15 cellular contexts compared by ENCODE assay signal in genomic region chr3:15081960-15082664, GRCh38. TPM values are rescaled to one million over a fixed set of nuclear protein-coding genes. Genes with fewer than 3 reads are reported as not detected.
DNase-seq lines count a peak whose midpoint lies in the region; ATAC-seq and TF ChIP-seq lines count a peak whose summit lies in the region.
"Had no signal": no experiment of that assay in that cellular context is flagged by ENCODE, and none has a peak within 500 bp of the region (broad histone marks: within the 10 kb centered on the region; RNA-seq: fewer than 3 reads in every experiment).

No MANE protein-coding gene starts in this region.

- DNase-seq in activated naive CD4-positive, alpha-beta T cell treated with anti-CD3 and anti-CD28 coated beads, Interleukin-2, amount 50 U/mL, for 72 hours (ENCODE audit: low spot score in 2 of 2), result no peak
- DNase-seq in activated naive CD4-positive, alpha-beta T cell treated with Interleukin-2 at 50 U/mL for 16 hours, result no peak
- DNase-seq in NOMO-1 treated with dmso at 0.1 percent for 144 hours (lab: John Stamatoyannopoulos, UW; ENCODE audit: unreplicated experiment) (peak; percentile 34), fibroblast of mammary gland (ENCODE audit: low read depth) (peak; percentile 75), thyroid gland (peak; percentile 83 to 85), cortex of kidney (lab: John Stamatoyannopoulos, UW) (no peak), midbrain (lab: John Stamatoyannopoulos, UW) (no peak)
- no peak for DNase-seq in effector memory CD8-positive, alpha-beta T cell
- DNase-seq: gastrocnemius medialis; H9; Kasumi-1; stimulated activated CD4-positive, alpha-beta T cell treated with anti-CD3 and anti-CD28 coated beads, Interleukin-1b, Interleukin-23, amount 100 ng/mL, for 48 hours; T-helper 1 cell had no signal

- TF ChIP-seq POLR2A in thyroid gland (IDR thresholded peaks at IDR 0.05), result peak in 1 of 2 donors; percentile 21

- no peak for TF ChIP-seq CTCF in fibroblast of mammary gland (conservative IDR thresholded peaks at IDR 0.05; ENCODE audit: control insufficient read depth, insufficient read depth, low read depth, low read length)
- peak in 2 of 6 experiments; percentile 16 to 23 for TF ChIP-seq CTCF in thyroid gland (IDR thresholded peaks at IDR 0.05)

- H3K9me3 Mint-ChIP-seq in activated naive CD4-positive, alpha-beta T cell treated with anti-CD3 and anti-CD28 coated beads, Interleukin-2, amount 50 U/mL, for 72 hours, result no peaks in the 10 kb centered on the region
- no peaks in the 10 kb centered on the region for H3K9me3 Mint-ChIP-seq in effector memory CD8-positive, alpha-beta T cell
- H3K9me3 Mint-ChIP-seq: activated T-helper 1 cell treated with anti-CD3 and anti-CD28 coated beads, Interleukin-12 subunit alpha, Interleukin-12 subunit beta, Interleukin-2, Interleukin-4 antibody, amounts not matched to agents 30 ng/mL and 10 ng/mL and 1 ng/mL, durations not matched to agents 14 hours and 24 hours and 36 hours; H9 had no signal

- peaks cover 0 to 15% of the 10 kb centered on the region in 2 donors for H3K36me3 Mint-ChIP-seq in activated naive CD4-positive, alpha-beta T cell treated with anti-CD3 and anti-CD28 coated beads, Interleukin-2, amount 50 U/mL, for 72 hours
- H3K36me3 Mint-ChIP-seq in effector memory CD8-positive, alpha-beta T cell (ENCODE audit: insufficient read depth), result peaks cover 79% of the 10 kb centered on the region

- no peaks in the 10 kb centered on the region for H3K27me3 ChIP-seq in thyroid gland
- H3K27me3 ChIP-seq: gastrocnemius medialis, tibial nerve had no signal

- intact Hi-C loops in thyroid gland (cut with DNase I), result no loop called here

- H3K9me3 ChIP-seq in thyroid gland, result no peaks in the 10 kb centered on the region
- H3K9me3 ChIP-seq: gastrocnemius medialis, tibial nerve had no signal

- no peaks in the 10 kb centered on the region for H3K27me3 Mint-ChIP-seq in effector memory CD8-positive, alpha-beta T cell

- peaks cover 57 to 73% of the 10 kb centered on the region in 2 donors for H3K36me3 ChIP-seq in thyroid gland

- H3K4me1 ChIP-seq in thyroid gland, result peaks cover 18 to 28% of the 10 kb centered on the region in 2 donors
- H3K4me1 ChIP-seq: tibial nerve had no signal

- H3K27ac ChIP-seq in thyroid gland, result peak overlapping the region; percentile 74 to 85 (median 84)
- H3K27ac ChIP-seq: tibial nerve had no signal

- no peak overlapping the region for H3K4me3 Mint-ChIP-seq in effector memory CD8-positive, alpha-beta T cell
- H3K4me3 Mint-ChIP-seq: activated T-helper 1 cell treated with anti-CD3 and anti-CD28 coated beads, Interleukin-12 subunit alpha, Interleukin-12 subunit beta, Interleukin-2, Interleukin-4 antibody, amounts not matched to agents 30 ng/mL and 10 ng/mL and 1 ng/mL, durations not matched to agents 14 hours and 24 hours and 36 hours; H9 had no signal

- peak in 1 of 2 donors; percentile 59 for ATAC-seq in activated naive CD4-positive, alpha-beta T cell treated with anti-CD3 and anti-CD28 coated beads, Interleukin-2, amount 50 U/mL, for 72 hours
- no peak for ATAC-seq in effector memory CD8-positive, alpha-beta T cell (replicated peaks)

- peaks cover 0 to 1% of the 10 kb centered on the region in 2 donors for H3K4me1 Mint-ChIP-seq in effector memory CD8-positive, alpha-beta T cell (ENCODE audit: low read depth in 2 of 2)
- H3K4me1 Mint-ChIP-seq: H9 had no signal

- WGBS in thyroid gland, 2 donors, result 70 to 72% methylated on average over 11 to 13 of the region's 13 CpGs

- H3K27ac Mint-ChIP-seq in activated naive CD4-positive, alpha-beta T cell treated with anti-CD3 and anti-CD28 coated beads, Interleukin-2, amount 50 U/mL, for 72 hours, result peak overlapping the region; percentile 17 to 23
- peak overlapping the region in 1 of 2 donors; percentile 34 for H3K27ac Mint-ChIP-seq in effector memory CD8-positive, alpha-beta T cell
- H3K27ac Mint-ChIP-seq: H9 had no signal

- H3K4me3 ChIP-seq in fibroblast of mammary gland (ENCODE audit: control insufficient read depth, low read depth, low read length) (no peak overlapping the region), thyroid gland (replicated peaks in 1 of 3) (no peak overlapping the region)
- H3K4me3 ChIP-seq: gastrocnemius medialis, tibial nerve had no signal

RNA-seq across cellular contexts. Expression of gene RBSN, which starts 16.8 kb away (rescaled TPM):
- total RNA-seq in activated naive CD4-positive, alpha-beta T cell treated with anti-CD3 and anti-CD28 coated beads, Interleukin-2, amount 50 U/mL, for 72 hours, result 10 to 100 TPM; 14.2 to 14.5 TPM
- 10 to 100 TPM; 45.0 to 56.1 (median 52.0) TPM for total RNA-seq in thyroid gland

RNA-seq across cellular contexts. Expression of gene MRPS25, which starts 17.0 kb away (rescaled TPM):
- total RNA-seq in activated naive CD4-positive, alpha-beta T cell treated with anti-CD3 and anti-CD28 coated beads, Interleukin-2, amount 50 U/mL, for 72 hours, result 10 to 100 TPM; 47.2 to 78.9 TPM
- total RNA-seq in thyroid gland, result 10 to 100 TPM; 63.3 to 91.6 (median 79.8) TPM

Comparison
In these comparisons a context has a peak if more than half of its experiments do, and no peak if none do; other contexts are left out.
1. DNase-seq: peak in NOMO-1 treated with dmso at 0.1 percent for 144 hours (single experiment), fibroblast of mammary gland (single experiment) and thyroid gland (2 of 2); none in activated naive CD4-positive, alpha-beta T cell treated with anti-CD3 and anti-CD28 coated beads, Interleukin-2, amount 50 U/mL, for 72 hours (0 of 2), activated naive CD4-positive, alpha-beta T cell treated with Interleukin-2 at 50 U/mL for 16 hours (single experiment), effector memory CD8-positive, alpha-beta T cell (0 of 3), cortex of kidney (single experiment) and midbrain (single experiment).